ENCODE assay signal across 8 cellular contexts in the genomic region with DNA sequence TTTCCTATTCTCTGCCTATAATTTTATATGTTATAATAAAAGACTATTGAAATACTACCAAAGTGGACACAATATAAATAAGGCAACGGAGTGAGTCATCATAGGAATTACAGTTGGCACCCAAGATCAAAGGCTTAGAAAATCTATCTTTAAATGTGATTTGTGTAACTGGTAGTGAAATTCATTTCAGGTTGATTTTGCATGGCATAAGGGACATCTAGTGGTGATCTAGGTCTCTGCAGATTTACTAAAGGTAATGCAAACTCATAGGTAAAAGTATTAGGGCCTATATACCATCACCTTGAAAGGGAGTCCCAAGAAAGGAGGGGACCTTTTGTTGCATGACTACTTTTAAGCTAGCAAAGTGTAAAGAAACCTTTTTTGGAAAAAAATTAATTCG.
DNase-seq lines count a peak whose midpoint lies in the region; ATAC-seq and TF ChIP-seq lines count a peak whose summit lies in the region.

No MANE protein-coding gene starts in this region.

- no peak overlapping the region for H3K4me2 ChIP-seq in DOHH2 (ENCODE audit: low read length)

- H3K9me2 ChIP-seq in DOHH2 (replicated peaks; ENCODE audit: control insufficient read depth, low read length): no peaks in the 10 kb centered on the region

- H3K79me2 ChIP-seq in DOHH2 (ENCODE audit: control insufficient read depth, low read length): no peaks in the 10 kb centered on the region

- H3K4me3 ChIP-seq in DOHH2 (ENCODE audit: low read length): no peak overlapping the region

- H3K9me3 ChIP-seq in DOHH2 (ENCODE audit: control insufficient read depth, insufficient read depth, low read length): no peaks in the 10 kb centered on the region

- TF ChIP-seq CTCF in DOHH2 (IDR thresholded peaks at IDR 0.05; ENCODE audit: low read depth, low read length, poor library complexity, severe bottlenecking): peak; percentile 51
- TF ChIP-seq CTCF in LNCAP (IDR thresholded peaks at IDR 0.05): peak; percentile 68

- no peaks in the 10 kb centered on the region for H4K20me1 ChIP-seq in DOHH2 (ENCODE audit: control insufficient read depth, insufficient read depth, low read depth, low read length)

- ATAC-seq in GM18858 (IDR thresholded peaks at IDR 0.05; ENCODE audit: unreplicated experiment) (no peak), HG02840 (IDR thresholded peaks at IDR 0.05; ENCODE audit: low FRiP score, unreplicated experiment) (no peak)

- no peaks in the 10 kb centered on the region for H3K36me3 ChIP-seq in DOHH2 (ENCODE audit: control insufficient read depth, low read length)

- DNase-seq in amniotic stem cell (lab: John Stamatoyannopoulos, UW): peak; percentile 19
- DNase-seq in medulla oblongata (ENCODE audit: extremely low spot score): peak; percentile 17
- DNase-seq in SKM-1 treated with dmso at 0.1 percent for 144 hours (lab: John Stamatoyannopoulos, UW; ENCODE audit: unreplicated experiment): no peak
- no peak for DNase-seq in stimulated activated CD4-positive, alpha-beta T cell treated with anti-CD3 and anti-CD28 coated beads, Interleukin-15, amount 100 ng/mL, for 24 hours

- H3K27ac ChIP-seq in DOHH2 (ENCODE audit: low read depth, low read length): no peak overlapping the region

- no peaks in the 10 kb centered on the region for H3K4me1 ChIP-seq in DOHH2 (ENCODE audit: control insufficient read depth, low read length)

- no peaks in the 10 kb centered on the region for H3F3A ChIP-seq in DOHH2 (ENCODE audit: control insufficient read depth, insufficient read depth)

- H3K27me3 ChIP-seq in DOHH2 (ENCODE audit: control insufficient read depth, low read length): no peaks in the 10 kb centered on the region

Comparison
In these comparisons a context has a peak if more than half of its experiments do, and no peak if none do; other contexts are left out.
1. DNase-seq: peak in amniotic stem cell (single experiment) and medulla oblongata (single experiment); none in SKM-1 treated with dmso at 0.1 percent for 144 hours (single experiment) and stimulated activated CD4-positive, alpha-beta T cell treated with anti-CD3 and anti-CD28 coated beads, Interleukin-15, amount 100 ng/mL, for 24 hours (single experiment).